8 cellular contexts compared by ENCODE assay signal in the genomic region with DNA sequence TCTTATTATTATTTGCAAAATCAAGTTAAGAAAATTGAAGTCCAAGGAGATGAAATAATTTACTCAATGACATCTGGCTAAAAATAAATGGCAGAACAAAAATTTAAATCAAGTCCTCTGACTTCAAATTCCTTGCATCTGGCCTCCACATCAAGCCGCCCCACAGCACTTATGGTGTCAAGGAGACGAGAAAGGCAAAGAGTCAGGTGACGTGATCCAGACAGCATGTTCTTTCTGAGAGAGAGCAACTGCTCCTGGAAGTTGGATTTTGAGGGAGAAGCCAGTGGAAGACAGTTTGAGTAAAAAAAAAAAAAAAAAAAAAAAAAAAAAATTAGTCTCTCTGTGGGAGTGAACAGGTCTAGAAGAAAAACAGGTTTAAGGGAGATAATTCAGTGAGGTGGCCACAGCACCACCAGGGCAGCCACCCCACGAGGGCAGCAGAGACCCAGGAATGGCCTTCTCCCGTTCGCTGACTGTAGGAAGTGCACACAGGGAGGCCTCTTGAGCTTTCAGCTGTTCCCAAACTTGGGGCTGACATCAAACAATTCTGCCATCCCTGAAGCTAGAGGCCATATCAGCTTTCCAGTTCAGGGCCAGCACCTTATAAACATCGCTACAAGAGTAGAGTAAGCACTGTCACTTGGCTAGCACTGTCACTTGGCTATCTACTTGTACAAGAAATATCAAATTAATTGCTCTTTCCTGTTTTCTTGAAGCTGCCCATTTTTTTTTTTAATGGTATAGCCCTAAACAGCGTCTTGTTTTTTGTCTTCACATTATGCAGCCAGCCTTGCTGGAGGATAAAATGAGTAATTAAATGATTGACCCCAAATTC. TPM values are rescaled to one million over a fixed set of nuclear protein-coding genes. Genes with fewer than 3 reads are reported as not detected.
DNase-seq lines count a peak whose midpoint lies in the region; ATAC-seq and TF ChIP-seq lines count a peak whose summit lies in the region.

No MANE protein-coding gene starts in this region.

- intact Hi-C loops in mucosa of descending colon (cut with DNase I, micrococcal nuclease) = loop anchor here in 1 of 2 donors (10.0 kb wide), 1 partner anchor 283 kb away; no protein-coding TSS in a partner anchor

- peak; percentile 51 for ATAC-seq in HG02610 (IDR thresholded peaks at IDR 0.05; ENCODE audit: unreplicated experiment)
- peak; percentile 94 for ATAC-seq in mucosa of descending colon
- peak; percentile 84 to 86 for ATAC-seq in stimulated activated naive B cell treated with anti-CD40 and anti-IgM and Interleukin-4, amounts not matched to agents 10 μg/mL and 1 μg/mL and 100 μg/mL, for 72 hours (replicated peaks)
- no peak for ATAC-seq in GM19324 (IDR thresholded peaks at IDR 0.05; ENCODE audit: low FRiP score, unreplicated experiment)

- H3K36me3 ChIP-seq in mucosa of descending colon (ENCODE audit: low read depth) = no peaks in the 10 kb centered on the region

- no peaks in the 10 kb centered on the region for H3K27me3 Mint-ChIP-seq in stimulated activated naive B cell treated with anti-CD40 and anti-IgM and Interleukin-4, amounts not matched to agents 10 μg/mL and 1 μg/mL and 100 μg/mL, for 72 hours

- DNase-seq in COR-L47 (lab: John Stamatoyannopoulos, UW) = peak; percentile 12
- DNase-seq in NCI-H774 (lab: John Stamatoyannopoulos, UW) = peak; percentile 15
- peak; percentile 70 for DNase-seq in activated CD8-positive, alpha-beta memory T cell treated with anti-CD3 and anti-CD28 coated beads, Interleukin-2, amount 50 U/mL, for 48 hours
- no peak for DNase-seq in epithelial cell of proximal tubule (ENCODE audit: low read depth)
- DNase-seq in mucosa of descending colon = peak; percentile 78 to 87 (median 85)
- DNase-seq in stimulated activated naive B cell treated with anti-CD40 and anti-IgM and Interleukin-4, amounts not matched to agents 10 μg/mL and 1 μg/mL and 100 μg/mL, for 72 hours = peak; percentile 55

- H3K4me3 Mint-ChIP-seq in stimulated activated naive B cell treated with anti-CD40 and anti-IgM and Interleukin-4, amounts not matched to agents 10 μg/mL and 1 μg/mL and 100 μg/mL, for 72 hours = no peak overlapping the region

- H3K36me3 Mint-ChIP-seq in stimulated activated naive B cell treated with anti-CD40 and anti-IgM and Interleukin-4, amounts not matched to agents 10 μg/mL and 1 μg/mL and 100 μg/mL, for 72 hours = peaks cover 12 to 13% of the 10 kb centered on the region in 2 donors

- H3K27ac Mint-ChIP-seq in stimulated activated naive B cell treated with anti-CD40 and anti-IgM and Interleukin-4, amounts not matched to agents 10 μg/mL and 1 μg/mL and 100 μg/mL, for 72 hours = no peak overlapping the region

- H3K4me3 ChIP-seq in epithelial cell of proximal tubule (ENCODE audit: low read depth, low read length) (no peak overlapping the region), mucosa of descending colon (no peak overlapping the region)

- peaks cover 36 to 38% of the 10 kb centered on the region in 2 donors for H3K4me1 Mint-ChIP-seq in stimulated activated naive B cell treated with anti-CD40 and anti-IgM and Interleukin-4, amounts not matched to agents 10 μg/mL and 1 μg/mL and 100 μg/mL, for 72 hours

- no peaks in the 10 kb centered on the region for H3K9me3 ChIP-seq in mucosa of descending colon

- TF ChIP-seq CTCF in epithelial cell of proximal tubule (conservative IDR thresholded peaks at IDR 0.05; ENCODE audit: low read depth, low read length) = peak; percentile 96
- TF ChIP-seq CTCF in mucosa of descending colon (IDR thresholded peaks at IDR 0.05) = peak; percentile 37

- H3K4me1 ChIP-seq in mucosa of descending colon (ENCODE audit: low read depth) = no peaks in the 10 kb centered on the region

- H3K9me3 Mint-ChIP-seq in stimulated activated naive B cell treated with anti-CD40 and anti-IgM and Interleukin-4, amounts not matched to agents 10 μg/mL and 1 μg/mL and 100 μg/mL, for 72 hours = no peaks in the 10 kb centered on the region

RNA-seq across cellular contexts. Expression of gene C1orf162, which starts 7.8 kb away (rescaled TPM):
- not detected in 2 replicates for total RNA-seq in epithelial cell of proximal tubule
- 10 to 100 TPM in 2 of 3 donors, 1 to 10 TPM in 1; 4.2 to 21.5 (median 14.7) TPM for total RNA-seq in mucosa of descending colon

RNA-seq across cellular contexts. Expression of gene ADORA3, which starts 21.8 kb away (rescaled TPM):
- total RNA-seq in epithelial cell of proximal tubule (not detected in 2 replicates), mucosa of descending colon (1 to 10 TPM; 1.3 to 8.4 (median 7.5) TPM)

RNA-seq across cellular contexts. Expression of gene TMIGD3, which starts 21.8 kb away (rescaled TPM):
- total RNA-seq in epithelial cell of proximal tubule (not detected in 2 replicates), mucosa of descending colon (1 to 10 TPM in 2 of 3 donors, under 1 TPM in 1; 0.87 to 5.0 (median 3.5) TPM)

RNA-seq across cellular contexts. Expression of gene ATP5PB, which starts 32.3 kb away (rescaled TPM):
- 329 and 351 TPM in 2 replicates for total RNA-seq in epithelial cell of proximal tubule
- 100 to 1,000 TPM; 274 to 427 (median 390) TPM for total RNA-seq in mucosa of descending colon

RNA-seq across cellular contexts. Expression of gene WDR77, which starts 32.5 kb away (rescaled TPM):
- 79.4 and 81.2 TPM in 2 replicates for total RNA-seq in epithelial cell of proximal tubule
- total RNA-seq in mucosa of descending colon = 10 to 100 TPM; 20.2 to 28.2 (median 23.4) TPM
